In the genomic region with DNA sequence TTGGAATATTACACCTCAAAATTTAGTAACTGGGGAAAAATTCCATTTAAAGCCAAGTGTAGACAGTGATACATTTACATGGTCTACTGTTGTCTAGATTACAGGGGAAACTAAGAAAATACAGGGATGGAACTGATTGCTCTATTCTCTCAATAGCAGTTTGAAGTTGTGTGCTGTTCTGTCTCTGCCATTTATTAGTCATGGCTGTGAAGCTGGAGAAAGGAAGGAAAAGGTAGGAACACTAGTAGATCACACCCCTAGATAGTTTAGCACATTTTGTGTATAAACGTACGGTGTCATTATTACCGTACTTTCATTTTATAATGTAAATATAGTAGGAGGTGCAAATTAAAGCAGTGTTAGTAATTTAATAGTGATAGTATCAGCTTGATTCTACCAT, we compare ENCODE assay signal across 29 cellular contexts.
"Had no signal": no experiment of that assay in that cellular context is flagged by ENCODE, and none has a peak within 500 bp of the region (broad histone marks: within the 10 kb centered on the region; RNA-seq: fewer than 3 reads in every experiment).

No MANE protein-coding gene starts in this region.

- H3K27ac Mint-ChIP-seq: mesothelial cell of epicardium; natural killer cell treated with Interleukin-12 subunit alpha and Interleukin-12 subunit beta and Interleukin-15 and Interleukin-18, amount 100 ng/mL, for 72 hours; progenitor cell of endocrine pancreas; stimulated activated naive B cell treated with anti-CD40 and anti-IgM and Interleukin-4, amounts not matched to agents 10 μg/mL and 1 μg/mL and 100 μg/mL, for 72 hours; stimulated activated naive CD8-positive, alpha-beta T cell treated with anti-CD3 and anti-CD28 coated beads, Interleukin-15, Interleukin-2, amounts not matched to agents 100 ng/mL and 50 ng/mL, for 24 hours had no signal

- H3K9ac ChIP-seq: parathyroid adenoma had no signal

- FAIRE-seq: kidney, small intestine, urothelium cell line had no signal

- H3K9me3 Mint-ChIP-seq: mesothelial cell of epicardium; naive B cell; natural killer cell treated with Interleukin-12 subunit alpha and Interleukin-12 subunit beta and Interleukin-15 and Interleukin-18, amount 100 ng/mL, for 72 hours; neural crest cell; stimulated activated naive B cell treated with anti-CD40 and anti-IgM and Interleukin-4, amounts not matched to agents 10 μg/mL and 1 μg/mL and 100 μg/mL, for 72 hours; stimulated activated naive CD8-positive, alpha-beta T cell treated with anti-CD3 and anti-CD28 coated beads, Interleukin-15, Interleukin-2, amounts not matched to agents 100 ng/mL and 50 ng/mL, for 24 hours had no signal

- H3K27me3 Mint-ChIP-seq: naive B cell; natural killer cell treated with Interleukin-12 subunit alpha and Interleukin-12 subunit beta and Interleukin-15 and Interleukin-18, amount 100 ng/mL, for 72 hours; progenitor cell of endocrine pancreas; stimulated activated naive B cell treated with anti-CD40 and anti-IgM and Interleukin-4, amounts not matched to agents 10 μg/mL and 1 μg/mL and 100 μg/mL, for 72 hours; stimulated activated naive CD8-positive, alpha-beta T cell treated with anti-CD3 and anti-CD28 coated beads, Interleukin-15, Interleukin-2, amounts not matched to agents 100 ng/mL and 50 ng/mL, for 24 hours had no signal

- DNase-seq: foreskin fibroblast; gastrocnemius medialis; head of caudate nucleus; kidney; mesenchymal stem cell; mucosa of descending colon; naive B cell; right lobe of liver; small intestine; stimulated activated CD4-positive, alpha-beta T cell treated with anti-CD3 and anti-CD28 coated beads, Interleukin-15, amount 100 ng/mL, for 24 hours; stimulated activated CD4-positive, alpha-beta T cell treated with anti-CD3 and anti-CD28 coated beads, Interleukin-2, amount 100 ng/mL, for 48 hours; stimulated activated naive B cell treated with anti-CD40 and anti-IgM and Interleukin-4, amounts not matched to agents 10 μg/mL and 1 μg/mL and 100 μg/mL, for 72 hours; upper lobe of left lung had no signal

- H3K4me3 ChIP-seq: coronary artery, gastrocnemius medialis, hepatocyte, lung, mucosa of descending colon, right lobe of liver, thoracic aorta, tibial nerve, upper lobe of left lung had no signal

- H3K4me1 Mint-ChIP-seq: naive B cell had no signal

- H3K4me2 ChIP-seq: hepatocyte had no signal

- H3K36me3 ChIP-seq: gastrocnemius medialis, neutrophil, right lobe of liver, thoracic aorta, tibial nerve, upper lobe of left lung had no signal

- H3K9me3 ChIP-seq: gastrocnemius medialis, mucosa of descending colon, neutrophil, right lobe of liver, thoracic aorta, tibial nerve, upper lobe of left lung had no signal

- H3K27me3 ChIP-seq: gastrocnemius medialis, hepatocyte, neutrophil, right lobe of liver, tibial nerve, upper lobe of left lung had no signal

- H3K36me3 Mint-ChIP-seq: mesothelial cell of epicardium, naive B cell had no signal

- H2AFZ ChIP-seq: hepatocyte, parathyroid adenoma had no signal

- H3K79me2 ChIP-seq: parathyroid adenoma had no signal

- H3K4me3 Mint-ChIP-seq: mesothelial cell of epicardium; naive B cell; natural killer cell treated with Interleukin-12 subunit alpha and Interleukin-12 subunit beta and Interleukin-15 and Interleukin-18, amount 100 ng/mL, for 72 hours; neural crest cell; stimulated activated naive B cell treated with anti-CD40 and anti-IgM and Interleukin-4, amounts not matched to agents 10 μg/mL and 1 μg/mL and 100 μg/mL, for 72 hours; stimulated activated naive CD8-positive, alpha-beta T cell treated with anti-CD3 and anti-CD28 coated beads, Interleukin-15, Interleukin-2, amounts not matched to agents 100 ng/mL and 50 ng/mL, for 24 hours had no signal

- H3K27ac ChIP-seq: coronary artery, epithelial cell of prostate, gastrocnemius medialis, hepatocyte, neutrophil, parathyroid adenoma, right lobe of liver, thoracic aorta, tibial nerve had no signal

- ATAC-seq: esophagus mucosa; gastrocnemius medialis; left lobe of liver; mucosa of descending colon; natural killer cell treated with Interleukin-12 subunit alpha and Interleukin-12 subunit beta and Interleukin-15 and Interleukin-18, amount 100 ng/mL, for 72 hours; right lobe of liver; stimulated activated naive B cell treated with anti-CD40 and anti-IgM and Interleukin-4, amounts not matched to agents 10 μg/mL and 1 μg/mL and 100 μg/mL, for 72 hours had no signal
